In genomic region chr1:244969355-244970235, GRCh38 we compare ENCODE assay signal across 8 cellular contexts.
A peak's percentile ranks its signal among the peaks of the same experiment; 100 is the strongest.
DNase-seq lines count a peak whose midpoint lies in the region; ATAC-seq and TF ChIP-seq lines count a peak whose summit lies in the region.

No MANE protein-coding gene starts in this region.

- peak overlapping the region; percentile 22 for H2AK5ac ChIP-seq in trophoblast cell (ENCODE audit: low read length)

- peak; percentile 77 for TF ChIP-seq POLR2A in HCT116 (IDR thresholded peaks at IDR 0.05; ENCODE audit: borderline replicate concordance, extremely low read depth, insufficient read depth, insufficient read length)

- H3K79me1 ChIP-seq in trophoblast cell (ENCODE audit: low read length), result peaks cover 21% of the 10 kb centered on the region

- no peaks in the 10 kb centered on the region for H3K9me2 ChIP-seq in HCT116 (ENCODE audit: insufficient read depth)
- no peaks in the 10 kb centered on the region for H3K9me2 ChIP-seq in MM.1S (replicated peaks; ENCODE audit: insufficient read depth, low read length)

- H2AFZ ChIP-seq in HCT116 (ENCODE audit: low read depth, low read length, poor library complexity, severe bottlenecking) (peak overlapping the region; percentile 65), MM.1S (ENCODE audit: low read length) (peak overlapping the region; percentile 88), trophoblast cell (ENCODE audit: insufficient read depth, low read length, poor library complexity) (peak overlapping the region; percentile 7)

- H3F3A ChIP-seq in MM.1S (ENCODE audit: insufficient read depth, low read length), result peaks cover 21% of the 10 kb centered on the region

- peak overlapping the region; percentile 92 for H3K27ac ChIP-seq in HCT116 (ENCODE audit: low read depth, low read length)
- H3K27ac ChIP-seq in MM.1S (ENCODE audit: low read length), result peak overlapping the region; percentile 88
- H3K27ac ChIP-seq in SJSA1, result peak overlapping the region; percentile 100
- H3K27ac ChIP-seq in cardiac muscle cell, result peak overlapping the region; percentile 99
- H3K27ac ChIP-seq in trophoblast cell (ENCODE audit: low read depth, low read length), result peak overlapping the region; percentile 99
- H3K27ac ChIP-seq in upper lobe of right lung, result peak overlapping the region; percentile 99

- peak overlapping the region; percentile 52 for H3K14ac ChIP-seq in trophoblast cell (ENCODE audit: low read length)

- peak overlapping the region; percentile 90 for H4K91ac ChIP-seq in trophoblast cell (ENCODE audit: low read depth, low read length)

- ATAC-seq in HCT116 (peak; percentile 51), upper lobe of right lung (peak; percentile 64)

- DNase-seq in ELF-1 (ENCODE audit: low read depth, low spot score) (peak; percentile 89), HCT116 (ENCODE audit: low read depth, low spot score) (peak; percentile 40), MM.1S (peak; percentile 69), SJSA1 (ENCODE audit: low read depth in 1 of 2, low spot score in 2 of 2) (peak; percentile 73 to 91), cardiac muscle cell (ENCODE audit: low read depth in 1 of 2, low spot score in 1 of 2) (peak; percentile 83 to 96), trophoblast cell (peak; percentile 91 to 98), upper lobe of right lung (peak; percentile 90)
- DNase-seq in activated naive CD8-positive, alpha-beta T cell treated with anti-CD3 and anti-CD28 coated beads, Interleukin-2, amount 50 U/mL, for 16 hours (ENCODE audit: low read depth, low spot score), result peak; percentile 17

- peaks cover 5% of the 10 kb centered on the region; the same call in 1 of the 2 replicates for H3K79me2 ChIP-seq in HCT116 (ENCODE audit: insufficient read depth, low read length)
- H3K79me2 ChIP-seq in MM.1S (ENCODE audit: low read length), result peaks cover 9% of the 10 kb centered on the region
- peaks cover 9% of the 10 kb centered on the region for H3K79me2 ChIP-seq in trophoblast cell (ENCODE audit: control insufficient read depth, insufficient read depth, low read length, poor library complexity)

- H3K9me3 ChIP-seq in HCT116 (ENCODE audit: control insufficient read depth in 1 of 2, insufficient read depth in 1 of 2, low read depth in 1 of 2, low read length in 2 of 2) (no peaks in the 10 kb centered on the region), MM.1S (replicated peaks; ENCODE audit: insufficient read depth, low read length) (no peaks in the 10 kb centered on the region), SJSA1 (replicated peaks) (no peaks in the 10 kb centered on the region), cardiac muscle cell (ENCODE audit: low read depth) (no peaks in the 10 kb centered on the region), trophoblast cell (ENCODE audit: insufficient read depth, low read depth, low read length) (no peaks in the 10 kb centered on the region), upper lobe of right lung (no peaks in the 10 kb centered on the region)

- H3K27me3 ChIP-seq in HCT116 (ENCODE audit: insufficient read depth, low read length) (no peaks in the 10 kb centered on the region), MM.1S (replicated peaks; ENCODE audit: insufficient read depth, low read length) (no peaks in the 10 kb centered on the region), SJSA1 (replicated peaks) (no peaks in the 10 kb centered on the region), cardiac muscle cell (no peaks in the 10 kb centered on the region), trophoblast cell (ENCODE audit: insufficient read depth, low read length) (no peaks in the 10 kb centered on the region), upper lobe of right lung (no peaks in the 10 kb centered on the region)

- H3K4me1 ChIP-seq in HCT116 (ENCODE audit: control insufficient read depth in 1 of 2, insufficient read depth in 2 of 2, low read length in 2 of 2) (peaks cover 14 to 31% of the 10 kb centered on the region in 2 experiments; a peak in 3 of 4 replicates), MM.1S (ENCODE audit: low read length) (peaks cover 3% of the 10 kb centered on the region; the same call in 1 of the 2 replicates), SJSA1 (replicated peaks) (peaks cover 38% of the 10 kb centered on the region), cardiac muscle cell (ENCODE audit: low read depth) (peaks cover 22% of the 10 kb centered on the region), trophoblast cell (ENCODE audit: control insufficient read depth in 1 of 2, insufficient read depth in 2 of 2, low read length in 2 of 2) (peaks cover 2 to 13% of the 10 kb centered on the region in 2 experiments), upper lobe of right lung (peaks cover 25% of the 10 kb centered on the region)

- no CpG with 5 or more reads among the region's 54 CpGs for WGBS in trophoblast cell (ENCODE audit: extremely low coverage, insufficient coverage, insufficient read length)

- peak overlapping the region; percentile 97 for H2BK5ac ChIP-seq in trophoblast cell (ENCODE audit: low read depth, low read length, poor library complexity)

- intact Hi-C loops in HCT116 (cut with micrococcal nuclease) (loop anchor here (1.0 to 2.0 kb wide), 3 partner anchors 73 to 135 kb away; partner anchors contain the start of gene COX20), upper lobe of right lung (cut with DNase I) (no loop called here)

- no peak overlapping the region for H3K23ac ChIP-seq in trophoblast cell (ENCODE audit: low read length)

- H4K8ac ChIP-seq in trophoblast cell (ENCODE audit: low read depth, low read length), result peak overlapping the region; percentile 83

- H4K20me1 ChIP-seq in HCT116 (ENCODE audit: insufficient read depth) (no peaks in the 10 kb centered on the region), MM.1S (ENCODE audit: insufficient read depth, low read length) (no peaks in the 10 kb centered on the region)

- TF ChIP-seq RAD21 in HCT116 (IDR thresholded peaks at IDR 0.05; ENCODE audit: low read depth), result peak; percentile 14; the same call in 1 of the 2 replicates

- H3K9ac ChIP-seq in HCT116 (ENCODE audit: low read length), result peak overlapping the region; percentile 80
- peak overlapping the region; percentile 96 for H3K9ac ChIP-seq in MM.1S (ENCODE audit: low read length)
- peak overlapping the region; percentile 96 for H3K9ac ChIP-seq in trophoblast cell (ENCODE audit: low read length)

- H3K4me3 ChIP-seq in HCT116 (replicated peaks in 1 of 2; ENCODE audit: low read depth in 1 of 2, low read length in 2 of 2) (peak overlapping the region; percentile 67), MM.1S (ENCODE audit: low read length) (peak overlapping the region; percentile 74), SJSA1 (peak overlapping the region; percentile 87), cardiac muscle cell (peak overlapping the region; percentile 66), trophoblast cell (ENCODE audit: low read depth, low read length) (peak overlapping the region; percentile 82), upper lobe of right lung (peak overlapping the region; percentile 71)

- H3K36me3 ChIP-seq in HCT116 (ENCODE audit: control insufficient read depth in 1 of 2, insufficient read depth in 2 of 2, low read length in 2 of 2), result no peaks in the 10 kb centered on the region
- H3K36me3 ChIP-seq in MM.1S (replicated peaks; ENCODE audit: insufficient read depth, low read length), result no peaks in the 10 kb centered on the region
- peaks cover 3% of the 10 kb centered on the region; the same call in 1 of the 2 replicates for H3K36me3 ChIP-seq in SJSA1
- no peaks in the 10 kb centered on the region for H3K36me3 ChIP-seq in cardiac muscle cell
- H3K36me3 ChIP-seq in trophoblast cell (ENCODE audit: control insufficient read depth in 1 of 2, insufficient read depth in 2 of 2, low read length in 2 of 2), result no peaks in the 10 kb centered on the region
- H3K36me3 ChIP-seq in upper lobe of right lung, result no peaks in the 10 kb centered on the region

- CTCF ChIA-PET in HCT116 (lab: Charles Lee), result interaction anchor here (1.2 kb wide), 1 partner anchor 73 kb away, joined by 3 read pairs; no protein-coding TSS in a partner anchor

- H2BK12ac ChIP-seq in trophoblast cell (ENCODE audit: low read length), result no peak overlapping the region

- H2BK120ac ChIP-seq in trophoblast cell (ENCODE audit: insufficient read depth, low read length, poor library complexity), result peak overlapping the region; percentile 56

- peak overlapping the region; percentile 74 for H3K18ac ChIP-seq in trophoblast cell (ENCODE audit: low read length)

- no TSS peak for BruUV-seq in HCT116 (replicated peaks; lab: Mats Ljungman, UMichigan)

- RAD21 ChIA-PET in HCT116 (lab: Charles Lee; ENCODE audit: low non-redundant PET in 1 of 2, low total read pairs in 2 of 2, uncharacterized antibody in 2 of 2, unreplicated experiment in 2 of 2), result no interaction called here

- TF ChIP-seq CTCF in HCT116 (IDR thresholded peaks at IDR 0.05 in 2 of 3, conservative IDR thresholded peaks at IDR 0.05 in 1 of 3; ENCODE audit: borderline replicate concordance in 1 of 3, insufficient read depth in 1 of 3, low read depth in 2 of 3, low read length in 2 of 3) (no peak), MM.1S (IDR thresholded peaks at IDR 0.05; ENCODE audit: low read length) (no peak), cardiac muscle cell (IDR thresholded peaks at IDR 0.05; ENCODE audit: low read depth, low read length) (no peak), upper lobe of right lung (IDR thresholded peaks at IDR 0.05) (no peak)

- H3K4me2 ChIP-seq in HCT116 (ENCODE audit: low read length) (peak overlapping the region; percentile 85), MM.1S (ENCODE audit: low read depth, low read length) (peak overlapping the region; percentile 88), trophoblast cell (ENCODE audit: low read length) (peak overlapping the region; percentile 89)

- POLR2A ChIA-PET in HCT116 (lab: Charles Lee), result interaction anchor here (0.6 to 1.3 kb wide), 2 partner anchors 104 to 766 kb away, joined by 3 to 4 read pairs; no protein-coding TSS in a partner anchor

- H3K4ac ChIP-seq in trophoblast cell (ENCODE audit: low read depth, low read length), result peak overlapping the region; percentile 47

- H4K12ac ChIP-seq in trophoblast cell (ENCODE audit: low read depth, low read length), result peak overlapping the region; percentile 40

TF ChIP-seq in HCT116, 20 proteins besides CTCF, POLR2A, EP300 and RAD21 (continues in another document):
- no peak for TF ChIP-seq TCF7L2 (IDR thresholded peaks at IDR 0.05; ENCODE audit: borderline replicate concordance, extremely low read depth, insufficient read depth, insufficient read length)
- TF ChIP-seq ATF3 (IDR thresholded peaks at IDR 0.05), result no peak
- no peak for TF ChIP-seq FOSL1 (IDR thresholded peaks at IDR 0.05; ENCODE audit: low read depth)
- TF ChIP-seq SP1 (IDR thresholded peaks at IDR 0.05; ENCODE audit: low read depth), result no peak
- peak; percentile 66 for TF ChIP-seq MAX (IDR thresholded peaks at IDR 0.05)
- no peak for TF ChIP-seq YY1 (IDR thresholded peaks at IDR 0.05; ENCODE audit: extremely low read depth, insufficient replicate concordance, low read depth, low read length)
- TF ChIP-seq SIN3A (IDR thresholded peaks at IDR 0.05; ENCODE audit: low read depth), result peak; percentile 61; the same call in 1 of the 2 replicates

Comparison
In these comparisons a context has a peak if more than half of its experiments do, and no peak if none do; other contexts are left out.
1. Peak in every context shown above with its lines: DNase-seq, ATAC-seq, H3K4me3 ChIP-seq and H3K27ac ChIP-seq.
2. DNase-seq: peak in every context shown above with its lines; median percentile 94 in trophoblast cell; 90 in upper lobe of right lung; 90 in cardiac muscle cell; 89 in ELF-1; 82 in SJSA1; 69 in MM.1S; 40 in HCT116; 17 in activated naive CD8-positive, alpha-beta T cell treated with anti-CD3 and anti-CD28 coated beads, Interleukin-2, amount 50 U/mL, for 16 hours.
3. H2AFZ ChIP-seq: peak in every context shown above with its lines; median percentile 88 in MM.1S; 65 in HCT116; 7 in trophoblast cell.